8 cellular contexts compared by ENCODE assay signal in the genomic region with DNA sequence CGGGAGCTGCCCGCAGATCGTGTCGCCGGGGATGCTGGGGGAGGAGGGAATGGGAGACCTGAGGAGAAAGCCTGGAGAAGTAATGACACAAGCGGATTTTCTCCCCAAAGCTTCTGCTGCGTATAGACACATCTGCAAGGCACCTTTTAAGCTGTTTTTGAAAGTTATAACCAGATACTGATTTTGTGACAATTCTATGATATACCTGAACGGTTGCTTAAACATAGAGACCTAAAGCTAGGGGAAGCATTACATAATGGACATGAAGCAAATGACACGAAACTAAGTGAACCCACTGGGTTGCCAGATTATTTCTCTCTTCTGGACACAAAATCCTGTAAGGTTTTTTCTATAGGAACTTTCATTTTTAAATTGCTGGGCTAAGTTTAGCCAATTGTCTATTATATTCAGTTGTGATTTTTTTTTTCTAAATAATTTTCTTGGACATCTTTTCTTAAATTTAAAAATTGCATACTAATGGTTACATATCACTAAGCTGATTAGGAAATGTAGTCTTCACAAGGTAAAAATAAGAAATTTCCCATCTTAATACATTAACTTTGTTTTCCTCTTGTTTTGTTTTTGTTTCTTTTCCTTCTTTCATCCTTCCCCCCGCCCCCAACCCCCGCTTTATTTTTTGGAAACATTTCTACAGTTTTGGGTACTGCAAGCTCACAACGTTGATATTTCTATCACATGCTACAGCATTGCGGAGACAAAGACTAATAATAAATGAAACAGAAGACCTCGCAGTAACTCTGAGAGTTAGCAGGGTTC. TPM values are rescaled to one million over a fixed set of nuclear protein-coding genes. Genes with fewer than 3 reads are reported as not detected.
DNase-seq lines count a peak whose midpoint lies in the region; ATAC-seq, FAIRE-seq and TF ChIP-seq lines count a peak whose summit lies in the region.

No MANE protein-coding gene starts in this region.

- no peak overlapping the region for H2BK5ac ChIP-seq in mesenchymal stem cell (ENCODE audit: low read depth, low read length, poor library complexity, severe bottlenecking)

- H3K79me1 ChIP-seq in mesenchymal stem cell (replicated peaks; ENCODE audit: low read length, poor library complexity, severe bottlenecking), result peaks cover 1% of the 10 kb centered on the region

- POLR2A ChIA-PET in A549 (lab: Yijun Ruan, JAX), result interaction anchor here (0.6 to 1.5 kb wide), 6 partner anchors 14 to 255 kb away, joined by 3 to 10 read pairs (median 4); a partner anchor contains a TSS

- no peak overlapping the region for H3K23ac ChIP-seq in mesenchymal stem cell (ENCODE audit: low read length in 2 of 2)

- peak overlapping the region; percentile 88 for H3K4me2 ChIP-seq in A549
- H3K4me2 ChIP-seq in mesenchymal stem cell (ENCODE audit: low read length, poor library complexity, severe bottlenecking), result peak overlapping the region; percentile 82

- peak overlapping the region; percentile 74 for H3K9ac ChIP-seq in mesenchymal stem cell (ENCODE audit: low read length)

- H3K18ac ChIP-seq in mesenchymal stem cell (ENCODE audit: low read depth in 1 of 2, low read length in 2 of 2), result peak overlapping the region in 1 of 2 experiments; percentile 61

- DNase-seq in A549 (ENCODE audit: low read depth in 1 of 2, low spot score in 1 of 2), result peak in 1 of 2 experiments; percentile 48
- DNase-seq in HFF-Myc (ENCODE audit: extremely low read depth, low read depth), result no peak
- DNase-seq in body of pancreas, result no peak
- no peak for DNase-seq in mesenchymal stem cell
- DNase-seq in erythroblast (lab: John Stamatoyannopoulos, UW), result no peak
- DNase-seq in NCI-H2081 (lab: John Stamatoyannopoulos, UW), result no peak

- CTCF ChIA-PET in A549 (lab: Yijun Ruan, JAX), result interaction anchor here (0.9 to 1.6 kb wide), 4 partner anchors 10 to 219 kb away, joined by 3 to 4 read pairs (median 4); no protein-coding TSS in a partner anchor

- no peak overlapping the region for H2BK15ac ChIP-seq in mesenchymal stem cell (ENCODE audit: low read depth, poor library complexity, severe bottlenecking)

- H3K36me3 ChIP-seq in body of pancreas (replicated peaks in 1 of 2; ENCODE audit: insufficient read depth in 1 of 2, low read depth in 2 of 2) (no peaks in the 10 kb centered on the region), mesenchymal stem cell (ENCODE audit: control insufficient read depth in 1 of 2, insufficient read depth in 2 of 2, low read depth in 1 of 2, low read length in 2 of 2) (no peaks in the 10 kb centered on the region)

- no peak for TF ChIP-seq EP300 in A549 (IDR thresholded peaks at IDR 0.05)

- no peak overlapping the region for H3K4ac ChIP-seq in mesenchymal stem cell (ENCODE audit: low read depth in 1 of 2, low read length in 2 of 2)

- TF ChIP-seq CTCF in A549 (IDR thresholded peaks at IDR 0.05), result no peak
- TF ChIP-seq CTCF in HFF-Myc (IDR thresholded peaks at IDR 0.05; ENCODE audit: low read depth, low read length, missing control alignments), result no peak
- no peak for TF ChIP-seq CTCF in body of pancreas (IDR thresholded peaks at IDR 0.05)

- H2BK12ac ChIP-seq in mesenchymal stem cell (ENCODE audit: low read length in 2 of 2), result no peak overlapping the region

- H3K14ac ChIP-seq in mesenchymal stem cell (ENCODE audit: low read length in 2 of 2), result no peak overlapping the region

- TF ChIP-seq POLR2A in A549 (IDR thresholded peaks at IDR 0.05; ENCODE audit: low read length), result no peak
- TF ChIP-seq POLR2A in body of pancreas (IDR thresholded peaks at IDR 0.05), result no peak
- TF ChIP-seq POLR2A in erythroblast (IDR thresholded peaks at IDR 0.05; ENCODE audit: low read length), result no peak

- intact Hi-C loops in body of pancreas (cut with DNase I), result no loop called here

- no peaks in the 10 kb centered on the region for H3K9me3 ChIP-seq in A549
- no peaks in the 10 kb centered on the region for H3K9me3 ChIP-seq in body of pancreas
- H3K9me3 ChIP-seq in mesenchymal stem cell (ENCODE audit: control insufficient read depth, low read length), result no peaks in the 10 kb centered on the region

- H3K4me3 ChIP-seq in A549, result peak overlapping the region; percentile 78
- H3K4me3 ChIP-seq in HFF-Myc (replicated peaks; ENCODE audit: low read depth, low read length), result peak overlapping the region; percentile 80
- peak overlapping the region; percentile 79 to 91 for H3K4me3 ChIP-seq in body of pancreas
- H3K4me3 ChIP-seq in mesenchymal stem cell (ENCODE audit: insufficient read depth in 1 of 2, low read depth in 1 of 2, low read length in 2 of 2), result peak overlapping the region; percentile 90 to 91

- 29% methylated on average over 13 of the region's 14 CpGs for WGBS in A549 (ENCODE audit: missing lambda C conversion rate)
- 14 to 16% methylated on average over 14 of the region's 14 CpGs for whole genome bisulfite sequencing in body of pancreas, 2 donors
- 20% methylated on average over 10 of the region's 14 CpGs for WGBS in mesenchymal stem cell

- H3K4me1 ChIP-seq in A549, result peaks cover 14% of the 10 kb centered on the region
- H3K4me1 ChIP-seq in body of pancreas, result peaks cover 6% of the 10 kb centered on the region
- peaks cover 1% of the 10 kb centered on the region for H3K4me1 ChIP-seq in mesenchymal stem cell (ENCODE audit: control insufficient read depth, insufficient read depth, low read depth, low read length)

- H2BK120ac ChIP-seq in mesenchymal stem cell (ENCODE audit: low read depth, low read length), result no peak overlapping the region

- no peak for FAIRE-seq in A549 (lab: Jason Lieb, UNC)

- H3K27ac ChIP-seq in A549 (peak overlapping the region; percentile 73 to 93; a peak in 5 of 6 replicates), body of pancreas (peak overlapping the region in 3 of 4 donors; percentile 91 to 92 (median 92)), mesenchymal stem cell (ENCODE audit: low read length, poor library complexity, severe bottlenecking) (no peak overlapping the region)

- H2AFZ ChIP-seq in mesenchymal stem cell (ENCODE audit: low read depth, low read length), result no peak overlapping the region

- no peak overlapping the region for H2AK5ac ChIP-seq in mesenchymal stem cell (ENCODE audit: low read length, severe bottlenecking)

- no peak overlapping the region for H4K91ac ChIP-seq in mesenchymal stem cell (ENCODE audit: low read length)

- ATAC-seq in A549, result no peak
- no peak for ATAC-seq in body of pancreas
- no peak for ATAC-seq in HG03280 (IDR thresholded peaks at IDR 0.05; ENCODE audit: unreplicated experiment)
- no peak for ATAC-seq in GM21529 (IDR thresholded peaks at IDR 0.05; ENCODE audit: unreplicated experiment)

- no peak for TF ChIP-seq RAD21 in A549 (conservative IDR thresholded peaks at IDR 0.05 in 1 of 2, IDR thresholded peaks at IDR 0.05 in 1 of 2)

- H3K27me3 ChIP-seq in body of pancreas (no peaks in the 10 kb centered on the region), mesenchymal stem cell (ENCODE audit: control insufficient read depth in 1 of 2, insufficient read depth in 1 of 2, low read length in 2 of 2) (peaks cover 0 to 8% of the 10 kb centered on the region in 2 experiments)

- no peak overlapping the region for H4K8ac ChIP-seq in mesenchymal stem cell (ENCODE audit: low read length)

TF ChIP-seq in A549, 52 proteins besides CTCF, POLR2A, EP300 and RAD21 (continues in another document):
- TF ChIP-seq FOSL2 (IDR thresholded peaks at IDR 0.05) (no peak), FOSL2 (CRISPR knock-in tag; IDR thresholded peaks at IDR 0.05) (no peak), KDM1A (IDR thresholded peaks at IDR 0.05; ENCODE audit: low read depth) (no peak), POLR2AphosphoS2 (conservative IDR thresholded peaks at IDR 0.05; ENCODE audit: low read length) (no peak), HDAC2 (IDR thresholded peaks at IDR 0.05) (no peak), ESRRA (IDR thresholded peaks at IDR 0.05; ENCODE audit: borderline replicate concordance, low read length) (no peak)
- TF ChIP-seq, protein P1, sequence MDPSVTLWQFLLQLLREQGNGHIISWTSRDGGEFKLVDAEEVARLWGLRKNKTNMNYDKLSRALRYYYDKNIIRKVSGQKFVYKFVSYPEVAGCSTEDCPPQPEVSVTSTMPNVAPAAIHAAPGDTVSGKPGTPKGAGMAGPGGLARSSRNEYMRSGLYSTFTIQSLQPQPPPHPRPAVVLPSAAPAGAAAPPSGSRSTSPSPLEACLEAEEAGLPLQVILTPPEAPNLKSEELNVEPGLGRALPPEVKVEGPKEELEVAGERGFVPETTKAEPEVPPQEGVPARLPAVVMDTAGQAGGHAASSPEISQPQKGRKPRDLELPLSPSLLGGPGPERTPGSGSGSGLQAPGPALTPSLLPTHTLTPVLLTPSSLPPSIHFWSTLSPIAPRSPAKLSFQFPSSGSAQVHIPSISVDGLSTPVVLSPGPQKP (IDR thresholded peaks at IDR 0.05; ENCODE audit: low read depth, low read length), result no peak
- TF ChIP-seq, protein P2, sequence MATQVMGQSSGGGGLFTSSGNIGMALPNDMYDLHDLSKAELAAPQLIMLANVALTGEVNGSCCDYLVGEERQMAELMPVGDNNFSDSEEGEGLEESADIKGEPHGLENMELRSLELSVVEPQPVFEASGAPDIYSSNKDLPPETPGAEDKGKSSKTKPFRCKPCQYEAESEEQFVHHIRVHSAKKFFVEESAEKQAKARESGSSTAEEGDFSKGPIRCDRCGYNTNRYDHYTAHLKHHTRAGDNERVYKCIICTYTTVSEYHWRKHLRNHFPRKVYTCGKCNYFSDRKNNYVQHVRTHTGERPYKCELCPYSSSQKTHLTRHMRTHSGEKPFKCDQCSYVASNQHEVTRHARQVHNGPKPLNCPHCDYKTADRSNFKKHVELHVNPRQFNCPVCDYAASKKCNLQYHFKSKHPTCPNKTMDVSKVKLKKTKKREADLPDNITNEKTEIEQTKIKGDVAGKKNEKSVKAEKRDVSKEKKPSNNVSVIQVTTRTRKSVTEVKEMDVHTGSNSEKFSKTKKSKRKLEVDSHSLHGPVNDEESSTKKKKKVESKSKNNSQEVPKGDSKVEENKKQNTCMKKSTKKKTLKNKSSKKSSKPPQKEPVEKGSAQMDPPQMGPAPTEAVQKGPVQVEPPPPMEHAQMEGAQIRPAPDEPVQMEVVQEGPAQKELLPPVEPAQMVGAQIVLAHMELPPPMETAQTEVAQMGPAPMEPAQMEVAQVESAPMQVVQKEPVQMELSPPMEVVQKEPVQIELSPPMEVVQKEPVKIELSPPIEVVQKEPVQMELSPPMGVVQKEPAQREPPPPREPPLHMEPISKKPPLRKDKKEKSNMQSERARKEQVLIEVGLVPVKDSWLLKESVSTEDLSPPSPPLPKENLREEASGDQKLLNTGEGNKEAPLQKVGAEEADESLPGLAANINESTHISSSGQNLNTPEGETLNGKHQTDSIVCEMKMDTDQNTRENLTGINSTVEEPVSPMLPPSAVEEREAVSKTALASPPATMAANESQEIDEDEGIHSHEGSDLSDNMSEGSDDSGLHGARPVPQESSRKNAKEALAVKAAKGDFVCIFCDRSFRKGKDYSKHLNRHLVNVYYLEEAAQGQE (IDR thresholded peaks at IDR 0.05), result no peak

RNA-seq across cellular contexts. Expression of a gene that starts 1.3 kb away (rescaled TPM):
- polyA plus RNA-seq in A549 (2011; rRNA removed) (8.1 and 8.2 TPM in 2 replicates), A549 (2017; fragmentation: RNase III; extraction: RNeasy Plus Mini Kit Qiagen cat#74134 plus additional on column Dnase treatment) (2.9 to 3.5 TPM (median 3.0 TPM) in 3 replicates)
- polyA plus RNA-seq in A549 (2012; cell fraction: cytosol; rRNA removed), result 2.8 and 3.0 TPM in 2 replicates
- polyA plus RNA-seq in A549 (2012; cell fraction: nucleus; rRNA removed), result 2.3 and 3.3 TPM in 2 replicates
- polyA minus RNA-seq in A549 (2011; rRNA and poly(A)+ RNA removed), result 4.8 and 5.7 TPM in 2 replicates
- total RNA-seq in body of pancreas, result 1 to 10 TPM in 1 of 2 donors, under 1 TPM in 1; 0.26 to 2.0 TPM
- polyA plus RNA-seq in mesenchymal stem cell (2013, experiment 1 of 2), result 5.0 TPM
- polyA plus RNA-seq in mesenchymal stem cell (2013, experiment 2 of 2), result 5.0 TPM
